ENCODE assay signal across 1 cellular context in genomic region chr11:69567951-69568808, GRCh38.
TF ChIP-seq lines count a peak whose summit lies in the region.

No MANE protein-coding gene starts in this region.

TF ChIP-seq in HepG2, 621 proteins besides CTCF, POLR2A, EP300 and RAD21 (continued from another document and continues in another):
- TF ChIP-seq, protein P1, sequence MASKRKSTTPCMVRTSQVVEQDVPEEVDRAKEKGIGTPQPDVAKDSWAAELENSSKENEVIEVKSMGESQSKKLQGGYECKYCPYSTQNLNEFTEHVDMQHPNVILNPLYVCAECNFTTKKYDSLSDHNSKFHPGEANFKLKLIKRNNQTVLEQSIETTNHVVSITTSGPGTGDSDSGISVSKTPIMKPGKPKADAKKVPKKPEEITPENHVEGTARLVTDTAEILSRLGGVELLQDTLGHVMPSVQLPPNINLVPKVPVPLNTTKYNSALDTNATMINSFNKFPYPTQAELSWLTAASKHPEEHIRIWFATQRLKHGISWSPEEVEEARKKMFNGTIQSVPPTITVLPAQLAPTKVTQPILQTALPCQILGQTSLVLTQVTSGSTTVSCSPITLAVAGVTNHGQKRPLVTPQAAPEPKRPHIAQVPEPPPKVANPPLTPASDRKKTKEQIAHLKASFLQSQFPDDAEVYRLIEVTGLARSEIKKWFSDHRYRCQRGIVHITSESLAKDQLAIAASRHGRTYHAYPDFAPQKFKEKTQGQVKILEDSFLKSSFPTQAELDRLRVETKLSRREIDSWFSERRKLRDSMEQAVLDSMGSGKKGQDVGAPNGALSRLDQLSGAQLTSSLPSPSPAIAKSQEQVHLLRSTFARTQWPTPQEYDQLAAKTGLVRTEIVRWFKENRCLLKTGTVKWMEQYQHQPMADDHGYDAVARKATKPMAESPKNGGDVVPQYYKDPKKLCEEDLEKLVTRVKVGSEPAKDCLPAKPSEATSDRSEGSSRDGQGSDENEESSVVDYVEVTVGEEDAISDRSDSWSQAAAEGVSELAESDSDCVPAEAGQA (IDR thresholded peaks at IDR 0.05; ENCODE audit: low read depth) = no peak
- TF ChIP-seq, protein P1 (CRISPR knock-in tag; IDR thresholded peaks at IDR 0.05; ENCODE audit: borderline replicate concordance) = no peak
- no peak for TF ChIP-seq RBM22 (optimal IDR thresholded peaks at IDR 0.05; ENCODE audit: low read length)
- no peak for TF ChIP-seq ZNF724P (CRISPR knock-in tag; IDR thresholded peaks at IDR 0.05; ENCODE audit: borderline replicate concordance)
- TF ChIP-seq PREB (CRISPR knock-in tag; IDR thresholded peaks at IDR 0.05) = no peak
- no peak for TF ChIP-seq SP2 (CRISPR knock-in tag; IDR thresholded peaks at IDR 0.05)
- TF ChIP-seq, protein P2, sequence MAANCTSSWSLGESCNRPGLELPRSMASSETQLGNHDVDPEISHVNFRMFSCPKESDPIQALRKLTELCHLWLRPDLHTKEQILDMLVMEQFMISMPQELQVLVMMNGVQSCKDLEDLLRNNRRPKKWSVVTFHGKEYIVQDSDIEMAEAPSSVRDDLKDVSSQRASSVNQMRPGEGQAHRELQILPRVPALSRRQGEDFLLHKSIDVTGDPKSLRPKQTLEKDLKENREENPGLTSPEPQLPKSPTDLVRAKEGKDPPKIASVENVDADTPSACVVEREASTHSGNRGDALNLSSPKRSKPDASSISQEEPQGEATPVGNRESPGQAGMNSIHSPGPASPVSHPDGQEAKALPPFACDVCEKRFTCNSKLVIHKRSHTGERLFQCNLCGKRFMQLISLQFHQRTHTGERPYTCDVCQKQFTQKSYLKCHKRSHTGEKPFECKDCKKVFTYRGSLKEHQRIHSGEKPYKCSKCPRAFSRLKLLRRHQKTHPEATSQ (CRISPR knock-in tag; IDR thresholded peaks at IDR 0.05; ENCODE audit: borderline replicate concordance) = no peak
- TF ChIP-seq WIZ (CRISPR knock-in tag; IDR thresholded peaks at IDR 0.05) = no peak
- no peak for TF ChIP-seq SALL2 (CRISPR knock-in tag; IDR thresholded peaks at IDR 0.05)
- TF ChIP-seq, protein P3, sequence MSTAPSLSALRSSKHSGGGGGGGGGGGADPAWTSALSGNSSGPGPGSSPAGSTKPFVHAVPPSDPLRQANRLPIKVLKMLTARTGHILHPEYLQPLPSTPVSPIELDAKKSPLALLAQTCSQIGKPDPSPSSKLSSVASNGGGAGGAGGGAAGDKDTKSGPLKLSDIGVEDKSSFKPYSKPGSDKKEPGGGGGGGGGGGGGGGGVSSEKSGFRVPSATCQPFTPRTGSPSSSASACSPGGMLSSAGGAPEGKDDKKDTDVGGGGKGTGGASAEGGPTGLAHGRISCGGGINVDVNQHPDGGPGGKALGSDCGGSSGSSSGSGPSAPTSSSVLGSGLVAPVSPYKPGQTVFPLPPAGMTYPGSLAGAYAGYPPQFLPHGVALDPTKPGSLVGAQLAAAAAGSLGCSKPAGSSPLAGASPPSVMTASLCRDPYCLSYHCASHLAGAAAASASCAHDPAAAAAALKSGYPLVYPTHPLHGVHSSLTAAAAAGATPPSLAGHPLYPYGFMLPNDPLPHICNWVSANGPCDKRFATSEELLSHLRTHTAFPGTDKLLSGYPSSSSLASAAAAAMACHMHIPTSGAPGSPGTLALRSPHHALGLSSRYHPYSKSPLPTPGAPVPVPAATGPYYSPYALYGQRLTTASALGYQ (CRISPR knock-in tag; IDR thresholded peaks at IDR 0.05) = no peak
- no peak for TF ChIP-seq SUZ12 (IDR thresholded peaks at IDR 0.05; ENCODE audit: low read depth, low read length)
- TF ChIP-seq KDM2A (CRISPR knock-in tag; IDR thresholded peaks at IDR 0.05; ENCODE audit: borderline replicate concordance, low read depth) = no peak
- no peak for TF ChIP-seq BHLHE40 (IDR thresholded peaks at IDR 0.05; ENCODE audit: low read length)
- no peak for TF ChIP-seq USF2 (IDR thresholded peaks at IDR 0.05; ENCODE audit: low read depth, low read length)
- no peak for TF ChIP-seq USF2 (CRISPR knock-in tag; IDR thresholded peaks at IDR 0.05; ENCODE audit: borderline replicate concordance)
- no peak for TF ChIP-seq TOE1 (CRISPR knock-in tag; IDR thresholded peaks at IDR 0.05)
- TF ChIP-seq, protein P4, sequence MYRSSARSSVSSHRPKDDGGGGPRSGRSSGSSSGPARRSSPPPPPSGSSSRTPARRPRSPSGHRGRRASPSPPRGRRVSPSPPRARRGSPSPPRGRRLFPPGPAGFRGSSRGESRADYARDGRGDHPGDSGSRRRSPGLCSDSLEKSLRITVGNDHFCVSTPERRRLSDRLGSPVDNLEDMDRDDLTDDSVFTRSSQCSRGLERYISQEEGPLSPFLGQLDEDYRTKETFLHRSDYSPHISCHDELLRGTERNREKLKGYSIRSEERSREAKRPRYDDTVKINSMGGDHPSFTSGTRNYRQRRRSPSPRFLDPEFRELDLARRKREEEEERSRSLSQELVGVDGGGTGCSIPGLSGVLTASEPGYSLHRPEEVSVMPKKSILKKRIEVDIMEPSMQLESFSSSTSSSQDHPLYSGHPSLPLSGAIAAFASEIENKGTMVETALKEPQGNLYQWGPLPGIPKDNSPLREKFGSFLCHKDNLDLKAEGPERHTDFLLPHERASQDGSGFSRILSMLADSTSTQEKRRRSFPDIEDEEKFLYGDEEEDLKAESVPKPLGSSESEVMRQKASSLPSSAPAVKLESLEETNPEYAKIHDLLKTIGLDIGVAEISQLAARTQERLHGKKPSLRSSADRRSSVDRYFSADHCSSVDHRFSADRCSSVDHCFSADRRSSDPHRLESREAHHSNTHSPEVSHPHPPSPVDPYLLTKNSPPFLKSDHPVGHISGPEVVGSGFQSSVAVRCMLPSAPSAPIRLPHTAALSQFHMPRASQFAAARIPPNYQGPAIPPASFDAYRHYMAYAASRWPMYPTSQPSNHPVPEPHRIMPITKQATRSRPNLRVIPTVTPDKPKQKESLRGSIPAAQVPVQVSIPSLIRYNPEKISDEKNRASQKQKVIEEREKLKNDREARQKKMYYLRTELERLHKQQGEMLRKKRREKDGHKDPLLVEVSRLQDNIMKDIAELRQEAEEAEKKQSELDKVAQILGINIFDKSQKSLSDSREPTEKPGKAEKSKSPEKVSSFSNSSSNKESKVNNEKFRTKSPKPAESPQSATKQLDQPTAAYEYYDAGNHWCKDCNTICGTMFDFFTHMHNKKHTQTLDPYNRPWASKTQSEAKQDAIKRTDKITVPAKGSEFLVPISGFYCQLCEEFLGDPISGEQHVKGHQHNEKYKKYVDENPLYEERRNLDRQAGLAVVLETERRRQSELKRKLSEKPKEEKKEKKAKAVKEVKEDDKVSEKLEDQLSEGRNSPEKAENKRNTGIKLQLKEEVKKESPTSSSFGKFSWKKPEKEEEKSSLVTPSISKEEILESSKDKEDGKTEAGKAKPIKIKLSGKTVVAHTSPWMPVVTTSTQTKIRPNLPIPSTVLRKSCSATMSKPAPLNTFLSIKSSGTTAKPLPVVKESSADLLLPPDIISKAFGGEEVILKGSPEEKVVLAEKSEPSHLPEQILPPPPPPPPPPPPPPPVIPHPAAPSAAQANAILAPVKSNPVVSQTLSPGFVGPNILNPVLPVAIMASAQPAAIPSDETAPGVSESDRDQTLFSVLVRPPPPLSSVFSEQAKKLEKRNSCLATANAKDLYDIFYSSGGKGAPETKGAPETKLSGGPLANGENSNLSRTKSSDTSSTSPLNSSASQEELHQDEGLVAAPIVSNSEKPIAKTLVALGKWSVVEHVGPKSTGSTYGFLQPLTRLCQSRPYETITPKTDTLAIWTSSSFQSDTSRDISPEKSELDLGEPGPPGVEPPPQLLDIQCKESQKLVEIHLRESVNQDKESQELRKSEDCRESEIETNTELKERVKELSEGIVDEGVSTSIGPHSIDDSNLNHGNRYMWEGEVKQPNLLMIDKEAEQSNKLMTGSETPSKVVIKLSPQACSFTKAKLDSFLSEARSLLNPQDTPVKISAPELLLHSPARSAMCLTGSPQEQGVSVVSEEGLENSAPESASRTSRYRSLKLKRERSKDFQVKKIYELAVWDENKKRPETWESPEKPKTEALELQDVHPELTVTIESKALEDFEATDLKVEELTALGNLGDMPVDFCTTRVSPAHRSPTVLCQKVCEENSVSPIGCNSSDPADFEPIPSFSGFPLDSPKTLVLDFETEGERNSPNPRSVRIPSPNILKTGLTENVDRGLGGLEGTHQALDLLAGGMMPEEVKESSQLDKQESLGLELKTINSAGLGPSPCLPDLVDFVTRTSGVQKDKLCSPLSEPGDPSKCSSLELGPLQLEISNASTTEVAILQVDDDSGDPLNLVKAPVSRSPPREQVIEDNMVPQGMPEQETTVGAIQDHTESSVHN (CRISPR knock-in tag; IDR thresholded peaks at IDR 0.05) = no peak
- peak; percentile 74 for TF ChIP-seq ZBTB7A (CRISPR knock-in tag; IDR thresholded peaks at IDR 0.05)
- TF ChIP-seq GFI1 (CRISPR knock-in tag; IDR thresholded peaks at IDR 0.05; ENCODE audit: borderline replicate concordance) = peak; percentile 18; the same call in 1 of the 2 replicates
- TF ChIP-seq ZNF598 (CRISPR knock-in tag; IDR thresholded peaks at IDR 0.05; ENCODE audit: borderline replicate concordance) = no peak
- TF ChIP-seq ZNF20 (CRISPR knock-in tag; IDR thresholded peaks at IDR 0.05) = no peak
- TF ChIP-seq TRIM22 (IDR thresholded peaks at IDR 0.05) = no peak
- no peak for TF ChIP-seq ZNF816 (CRISPR knock-in tag; IDR thresholded peaks at IDR 0.05; ENCODE audit: borderline replicate concordance)
- TF ChIP-seq PAXIP1 (CRISPR knock-in tag; conservative IDR thresholded peaks at IDR 0.05) = peak; percentile 83
